In genomic region chr1:194281372-194281771, GRCh38 we compare ENCODE assay signal across 20 cellular contexts.
"Had no signal": no experiment of that assay in that cellular context is flagged by ENCODE, and none has a peak within 500 bp of the region (broad histone marks: within the 10 kb centered on the region; RNA-seq: fewer than 3 reads in every experiment).

No MANE protein-coding gene starts in this region.

- H3K4me3 Mint-ChIP-seq: activated B cell treated with CpG ODN at 0.5 μM for 24 hours; activated CD4-positive, alpha-beta T cell treated with anti-CD3 and anti-CD28 coated beads, Interleukin-2, amount 10 ng/mL, durations not matched to agents 24 days and 14 days; activated naive CD8-positive, alpha-beta T cell treated with anti-CD3 and anti-CD28 coated beads, Interleukin-2, amount 10 ng/mL, durations not matched to agents 7 days and 5 days; activated T-cell treated with anti-CD3 and anti-CD28 coated beads, Interleukin-2, amount 50 U/mL, for 4 hours; brain; T-helper 2 cell treated with Interferon-gamma antibody and Interleukin-4, amounts not matched to agents 5 μg/mL and 100 μg/mL, for 36 hours had no signal

- H3K9me3 Mint-ChIP-seq: T-helper 2 cell treated with Interferon-gamma antibody and Interleukin-4, amounts not matched to agents 5 μg/mL and 100 μg/mL, for 36 hours had no signal

- H3K36me3 ChIP-seq: lower lobe of right lung, thyroid gland had no signal

- H3K36me3 Mint-ChIP-seq: brain had no signal

- H3K27me3 ChIP-seq: thyroid gland had no signal

- H3K4me1 ChIP-seq: lower lobe of right lung, thyroid gland had no signal

- H3K27me3 Mint-ChIP-seq: activated CD4-positive, alpha-beta T cell treated with anti-CD3 and anti-CD28 coated beads, Interleukin-2, amount 10 ng/mL, durations not matched to agents 24 days and 14 days; activated naive CD8-positive, alpha-beta T cell treated with anti-CD3 and anti-CD28 coated beads, Interleukin-2, amount 10 ng/mL, durations not matched to agents 7 days and 5 days; brain had no signal

- DNase-seq: activated B cell treated with CpG ODN at 0.5 μM for 24 hours; activated CD4-positive, alpha-beta T cell treated with anti-CD3 and anti-CD28 coated beads, Interleukin-2, amount 10 ng/mL, durations not matched to agents 24 days and 14 days; activated CD8-positive, alpha-beta memory T cell treated with anti-CD3 and anti-CD28 coated beads, Interleukin-2, amount 50 U/mL, for 4 hours; activated gamma-delta T cell; activated naive CD8-positive, alpha-beta T cell treated with anti-CD3 and anti-CD28 coated beads, Interleukin-2, amount 10 ng/mL, durations not matched to agents 7 days and 5 days; activated T-cell treated with anti-CD3 and anti-CD28 coated beads, Interleukin-2, amount 50 U/mL, for 4 hours; anterior cingulate cortex; central memory CD4-positive, alpha-beta T cell; erythroblast; foreskin melanocyte; glutamatergic neuron; hippocampal formation; left cardiac atrium; lower lobe of right lung; retina; stimulated activated naive CD4-positive, alpha-beta T cell treated with Interleukin-2 at 50 U/mL for 16 hours; thyroid gland had no signal

- H3K27ac ChIP-seq: coronary artery, lower lobe of right lung, thyroid gland had no signal

- H3K27ac Mint-ChIP-seq: activated B cell treated with CpG ODN at 0.5 μM for 24 hours; activated CD4-positive, alpha-beta T cell treated with anti-CD3 and anti-CD28 coated beads, Interleukin-2, amount 10 ng/mL, durations not matched to agents 24 days and 14 days; activated naive CD8-positive, alpha-beta T cell treated with anti-CD3 and anti-CD28 coated beads, Interleukin-2, amount 10 ng/mL, durations not matched to agents 7 days and 5 days; brain; T-helper 2 cell treated with Interferon-gamma antibody and Interleukin-4, amounts not matched to agents 5 μg/mL and 100 μg/mL, for 36 hours had no signal

- ATAC-seq: activated T-cell treated with anti-CD3 and anti-CD28 coated beads, Interleukin-2, amount 50 U/mL, for 4 hours; left cardiac atrium; lower lobe of right lung had no signal

- H3K9me3 ChIP-seq: lower lobe of right lung, thyroid gland had no signal

- H3K4me3 ChIP-seq: coronary artery, lower lobe of right lung, thyroid gland had no signal

- H3K4me1 Mint-ChIP-seq: activated CD4-positive, alpha-beta T cell treated with anti-CD3 and anti-CD28 coated beads, Interleukin-2, amount 10 ng/mL, durations not matched to agents 24 days and 14 days; brain had no signal
